ENCODE assay signal across 12 cellular contexts in the genomic region with DNA sequence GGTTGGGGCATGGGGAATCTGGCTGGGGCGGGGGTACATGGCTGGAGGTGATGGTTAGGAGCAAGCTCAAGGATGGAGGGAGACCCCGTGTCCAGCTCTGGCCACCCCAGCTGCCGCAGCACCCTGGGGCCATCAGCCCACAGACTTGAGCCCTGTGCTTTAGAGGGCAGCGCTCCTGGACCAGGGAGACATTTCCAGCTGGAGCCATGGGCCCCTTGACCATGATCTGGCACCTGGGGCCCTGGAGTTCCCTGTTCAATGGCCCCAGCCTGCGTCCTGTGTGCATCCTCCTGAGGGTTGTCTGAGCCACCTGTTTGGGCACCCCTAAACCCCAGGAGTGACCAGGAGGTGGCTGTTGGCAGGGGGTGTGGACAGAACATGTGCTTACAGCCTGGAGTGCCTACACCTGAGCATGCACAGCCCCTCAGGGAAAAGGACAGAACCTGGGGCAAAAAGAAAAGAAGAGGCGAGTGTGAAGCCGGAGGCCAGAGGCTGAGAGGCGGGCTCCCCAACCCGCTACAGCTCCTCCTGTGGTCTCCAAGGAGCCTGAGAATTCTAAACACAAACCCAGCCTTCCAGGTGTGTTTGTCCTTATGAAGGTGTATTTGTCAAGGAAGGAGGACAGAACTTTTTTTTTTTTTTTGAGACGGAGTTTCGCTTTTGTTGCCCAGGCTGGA.
DNase-seq lines count a peak whose midpoint lies in the region; ATAC-seq, FAIRE-seq and TF ChIP-seq lines count a peak whose summit lies in the region.
"Had no signal": no experiment of that assay in that cellular context is flagged by ENCODE, and none has a peak within 500 bp of the region (broad histone marks: within the 10 kb centered on the region; RNA-seq: fewer than 3 reads in every experiment).

No MANE protein-coding gene starts in this region.

- peak overlapping the region in 4 of 7 donors; percentile 8 to 59 (median 36) for H3K4me3 Mint-ChIP-seq in CD8-positive, alpha-beta memory T cell

- H3K27ac Mint-ChIP-seq in CD8-positive, alpha-beta memory T cell, result peak overlapping the region in 2 of 8 donors; percentile 65 to 74

- peaks cover 0 to 16% (median 1%) of the 10 kb centered on the region in 3 donors for H3K36me3 Mint-ChIP-seq in CD8-positive, alpha-beta memory T cell
- H3K36me3 Mint-ChIP-seq: naive thymus-derived CD8-positive, alpha-beta T cell had no signal

- no peak for DNase-seq in CD8-positive, alpha-beta memory T cell
- DNase-seq in SK-N-MC (ENCODE audit: low read depth, low spot score) (no peak), kidney tubule cell (ENCODE audit: low spot score) (peak; percentile 61), H54 (ENCODE audit: insufficient read length, low spot score) (no peak), HUDEP-2 (lab: John Stamatoyannopoulos, UW; ENCODE audit: unreplicated experiment in 76 of 76) (no peak)
- DNase-seq: activated CD4-positive, CD25-positive, alpha-beta regulatory T cell; naive thymus-derived CD8-positive, alpha-beta T cell; NCI-H146; stimulated activated CD4-positive, alpha-beta T cell treated with anti-CD3 and anti-CD28 coated beads, Interleukin-4, amount 100 ng/mL, for 4 hours had no signal

- no peak overlapping the region for H3K4me3 ChIP-seq in CD8-positive, alpha-beta memory T cell (ENCODE audit: low read length)
- H3K4me3 ChIP-seq in SK-N-MC (no peak overlapping the region), skeletal muscle tissue (ENCODE audit: low read length in 3 of 3) (no peak overlapping the region)

- H3K36me3 ChIP-seq in CD8-positive, alpha-beta memory T cell (ENCODE audit: insufficient read depth, low read length), result no peaks in the 10 kb centered on the region
- H3K36me3 ChIP-seq in SK-N-MC (ENCODE audit: insufficient read depth, low read length) (no peaks in the 10 kb centered on the region), skeletal muscle tissue (ENCODE audit: control insufficient read depth in 3 of 3, insufficient read depth in 3 of 3, low read length in 3 of 3) (peaks cover 0 to 13% (median 8%) of the 10 kb centered on the region in 3 donors)

- CTCF ChIA-PET in CD8-positive, alpha-beta memory T cell (lab: Charles Lee), result interaction anchor here (1.4 kb wide), 1 partner anchor 354 kb away, joined by 3 read pairs; no protein-coding TSS in a partner anchor

- ATAC-seq in GM18517 (IDR thresholded peaks at IDR 0.05; ENCODE audit: unreplicated experiment), result no peak
- ATAC-seq in HG03175 (IDR thresholded peaks at IDR 0.05; ENCODE audit: unreplicated experiment), result no peak
- ATAC-seq: naive thymus-derived CD8-positive, alpha-beta T cell had no signal

- H3K27ac ChIP-seq in CD8-positive, alpha-beta memory T cell (ENCODE audit: low read depth, low read length), result no peak overlapping the region
- H3K27ac ChIP-seq in SK-N-MC (peak overlapping the region; percentile 74; the same call in 1 of the 2 replicates), skeletal muscle tissue (ENCODE audit: low read depth, low read length) (peak overlapping the region; percentile 54)

- H3K9ac ChIP-seq in SK-N-MC (ENCODE audit: insufficient read length), result no peak overlapping the region
- H3K9ac ChIP-seq in skeletal muscle tissue (ENCODE audit: low read depth in 1 of 3, low read length in 3 of 3), result peak overlapping the region in 2 of 3 donors; percentile 6 to 40

- H3K9me3 ChIP-seq in CD8-positive, alpha-beta memory T cell (ENCODE audit: low read length), result no peaks in the 10 kb centered on the region
- H3K9me3 ChIP-seq in SK-N-MC (ENCODE audit: low read depth, low read length) (no peaks in the 10 kb centered on the region), skeletal muscle tissue (ENCODE audit: control insufficient read depth in 3 of 3, low read length in 3 of 3) (no peaks in the 10 kb centered on the region)

- H3K27me3 Mint-ChIP-seq in CD8-positive, alpha-beta memory T cell, result no peaks in the 10 kb centered on the region

- no peak for FAIRE-seq in H54 (lab: Jason Lieb, UNC)

- no peak for TF ChIP-seq POLR2A in H54 (IDR thresholded peaks at IDR 0.05; ENCODE audit: low read depth, low read length)

- POLR2A ChIA-PET in CD8-positive, alpha-beta memory T cell (lab: Charles Lee), result interaction anchor here (2.8 kb wide), 1 partner anchor 35 kb away, joined by 22 read pairs; no protein-coding TSS in a partner anchor

- no peaks in the 10 kb centered on the region for H3K27me3 ChIP-seq in CD8-positive, alpha-beta memory T cell (ENCODE audit: insufficient read depth, low read length, poor library complexity, severe bottlenecking)
- H3K27me3 ChIP-seq in skeletal muscle tissue (ENCODE audit: control insufficient read depth in 3 of 3, insufficient read depth in 3 of 3, low read length in 3 of 3), result no peaks in the 10 kb centered on the region

- H3K4me1 ChIP-seq in CD8-positive, alpha-beta memory T cell (ENCODE audit: insufficient read depth, low read length), result peaks cover 40% of the 10 kb centered on the region
- H3K4me1 ChIP-seq in skeletal muscle tissue (ENCODE audit: control insufficient read depth in 3 of 3, insufficient read depth in 3 of 3, low read length in 3 of 3), result peaks cover 45 to 79% (median 77%) of the 10 kb centered on the region in 3 donors

- H3K9me3 Mint-ChIP-seq in CD8-positive, alpha-beta memory T cell, result no peaks in the 10 kb centered on the region
- H3K9me3 Mint-ChIP-seq: naive thymus-derived CD8-positive, alpha-beta T cell had no signal

- H3K4me1 Mint-ChIP-seq in CD8-positive, alpha-beta memory T cell, result peaks cover 29 to 65% (median 34%) of the 10 kb centered on the region in 3 donors
